20 cellular contexts compared by ENCODE assay signal in the genomic region with DNA sequence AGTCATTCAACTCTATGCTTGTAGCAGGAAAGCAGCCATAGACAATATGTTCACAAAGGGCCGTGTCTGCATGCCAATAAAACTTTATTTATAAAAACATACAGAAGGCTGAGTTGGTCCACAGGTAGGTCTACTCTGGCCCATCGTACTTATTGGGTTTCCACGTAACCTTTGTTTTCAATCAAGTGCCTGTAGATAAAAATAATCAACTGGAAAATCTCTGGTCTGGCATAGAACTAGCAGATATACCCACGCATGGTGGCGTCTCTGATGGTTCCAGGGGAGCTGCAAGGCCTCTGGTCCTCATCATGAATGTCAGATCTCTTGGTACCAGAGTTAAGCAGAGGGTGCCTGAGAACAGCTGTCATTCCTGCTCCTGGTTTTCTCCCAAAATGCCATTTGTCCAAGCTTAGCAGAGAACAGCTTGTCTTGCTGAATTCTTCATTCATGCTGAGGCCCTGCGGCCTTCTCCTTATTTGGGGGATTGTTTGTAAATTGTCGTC. TPM values are rescaled to one million over a fixed set of nuclear protein-coding genes. Genes with fewer than 3 reads are reported as not detected.
DNase-seq lines count a peak whose midpoint lies in the region; ATAC-seq, FAIRE-seq and TF ChIP-seq lines count a peak whose summit lies in the region.
"Had no signal": no experiment of that assay in that cellular context is flagged by ENCODE, and none has a peak within 500 bp of the region (broad histone marks: within the 10 kb centered on the region; RNA-seq: fewer than 3 reads in every experiment).

No MANE protein-coding gene starts in this region.

- H3K27ac ChIP-seq in GM12878 (ENCODE audit: control insufficient read depth, insufficient read depth) (no peak overlapping the region), colonic mucosa (no peak overlapping the region)
- H3K27ac ChIP-seq: 22Rv1, HL-60 had no signal

- H2AFZ ChIP-seq in GM12878 (ENCODE audit: control insufficient read depth, low read depth, low read length): no peak overlapping the region

- intact Hi-C loops in GM12878 (cut with micrococcal nuclease; ENCODE audit: unreplicated experiment) (no loop called here), colonic mucosa (cut with DNase I) (no loop called here)

- no peak for FAIRE-seq in GM12878 (lab: Jason Lieb, UNC)

- CTCF ChIA-PET in GM12878 (lab: Yijun Ruan, JAX) (interaction anchor here (0.9 to 1.1 kb wide), 2 partner anchors 15 to 18 kb away, joined by 4 to 5 read pairs; no protein-coding TSS in a partner anchor), WTC11 (lab: Charles Lee) (interaction anchor here (0.8 to 1.9 kb wide), 2 partner anchors 19 to 100 kb away, joined by 3 to 7 read pairs; no protein-coding TSS in a partner anchor)

- H3K9ac ChIP-seq in GM12878 (ENCODE audit: control insufficient read depth, insufficient read depth, low read length) (no peak overlapping the region), colonic mucosa (ENCODE audit: low read depth in 2 of 2, low read length in 2 of 2) (no peak overlapping the region)

- in situ Hi-C loops in GM12878 (cut with MboI): no loop called here

- 40% methylated on average over 7 of the region's 7 CpGs for WGBS in GM12878 (ENCODE audit: insufficient coverage, insufficient replicate concordance, low lambda C conversion rate, missing lambda C conversion rate)

- no peak for TF ChIP-seq RAD21 in GM12878 (IDR thresholded peaks at IDR 0.05; ENCODE audit: insufficient read depth, low read depth, low read length)

- BruUV-seq in GM12878 (replicated peaks; lab: Mats Ljungman, UMichigan): no TSS peak

- H3K27me3 Mint-ChIP-seq in endothelial cell (ENCODE audit: unreplicated experiment) (peaks cover 6% of the 10 kb centered on the region), WTC11 (ENCODE audit: low read depth) (no peaks in the 10 kb centered on the region)

- POLR2A ChIA-PET in GM12878 (lab: Charles Lee): no interaction called here
- POLR2A ChIA-PET in WTC11 (lab: Charles Lee): no interaction called here

- peak; percentile 8 for DNase-seq in DMS 273 (lab: John Stamatoyannopoulos, UW; ENCODE audit: unreplicated experiment)
- DNase-seq in DMS 273 treated with DMSO at 0.1 percent for 48 hours (lab: John Stamatoyannopoulos, UW): no peak
- DNase-seq in GM12878 (ENCODE audit: low read depth, low spot score): no peak
- peak; percentile 29 for DNase-seq in islet precursor cell
- no peak for DNase-seq in colonic mucosa
- no peak for DNase-seq in endothelial cell (ENCODE audit: low spot score)
- no peak for DNase-seq in WTC11 (ENCODE audit: low spot score)
- DNase-seq: CD8-positive, alpha-beta memory T cell; DMS153; DMS79 treated with DMSO at 0.1 percent for 48 hours; EL; GDM1; HCEC 1CT; HFFc6; KBM-7 had no signal

- H3K4me1 Mint-ChIP-seq in endothelial cell (ENCODE audit: unreplicated experiment) (no peaks in the 10 kb centered on the region), WTC11 (no peaks in the 10 kb centered on the region; the same call in 1 of the 2 replicates)
- H3K4me1 Mint-ChIP-seq: CD14-positive monocyte; CD8-positive, alpha-beta memory T cell had no signal

- H3K9me3 ChIP-seq in GM12878 (replicated peaks; ENCODE audit: control insufficient read depth, insufficient read depth, low read length): no peaks in the 10 kb centered on the region
- no peaks in the 10 kb centered on the region for H3K9me3 ChIP-seq in colonic mucosa

- H3K4me2 ChIP-seq in GM12878 (ENCODE audit: control insufficient read depth, insufficient read depth): no peak overlapping the region

- ATAC-seq in GM12878: no peak
- no peak for ATAC-seq in WTC11

- TF ChIP-seq EP300 in GM12878 (IDR thresholded peaks at IDR 0.05; ENCODE audit: borderline replicate concordance in 1 of 2, control insufficient read depth in 1 of 2, low read depth in 2 of 2, low read length in 2 of 2): no peak

- no peak for TF ChIP-seq POLR2A in GM12878 (IDR thresholded peaks at IDR 0.05; ENCODE audit: low read depth, low read length)

- no peaks in the 10 kb centered on the region for H4K20me1 ChIP-seq in GM12878 (ENCODE audit: control insufficient read depth, insufficient read depth)

- no peak for TF ChIP-seq CTCF in GM12878 (IDR thresholded peaks at IDR 0.05 in 2 of 3, conservative IDR thresholded peaks at IDR 0.05 in 1 of 3; ENCODE audit: control insufficient read depth in 2 of 3, extremely low read depth in 1 of 3, insufficient read depth in 1 of 3, low read depth in 3 of 3, low read length in 3 of 3)
- TF ChIP-seq CTCF in colonic mucosa (IDR thresholded peaks at IDR 0.05): no peak
- TF ChIP-seq CTCF in endothelial cell (IDR thresholded peaks at IDR 0.05; ENCODE audit: unreplicated experiment): no peak
- no peak for TF ChIP-seq CTCF in WTC11 (IDR thresholded peaks at IDR 0.05)

- no peak overlapping the region for H3K4me3 ChIP-seq in GM12878
- no peak overlapping the region for H3K4me3 ChIP-seq in colonic mucosa

- H3K36me3 ChIP-seq in GM12878 (ENCODE audit: control insufficient read depth in 2 of 2, insufficient read depth in 2 of 2, low read length in 1 of 2) (no peaks in the 10 kb centered on the region), colonic mucosa (no peaks in the 10 kb centered on the region)

- H3K4me3 Mint-ChIP-seq in endothelial cell (ENCODE audit: unreplicated experiment) (no peak overlapping the region), WTC11 (no peak overlapping the region)
- H3K4me3 Mint-ChIP-seq: CD14-positive monocyte; CD8-positive, alpha-beta memory T cell; HFFc6 had no signal

- H3K27me3 ChIP-seq in GM12878 (replicated peaks in 1 of 2; ENCODE audit: control insufficient read depth in 2 of 2, insufficient read depth in 2 of 2, low read length in 1 of 2): no peaks in the 10 kb centered on the region; a peak in 2 of 4 replicates
- no peaks in the 10 kb centered on the region for H3K27me3 ChIP-seq in colonic mucosa

- H3K9me3 Mint-ChIP-seq in endothelial cell (ENCODE audit: unreplicated experiment) (no peaks in the 10 kb centered on the region), WTC11 (no peaks in the 10 kb centered on the region)
- H3K9me3 Mint-ChIP-seq: CD8-positive, alpha-beta memory T cell; HFFc6 had no signal

- H3K79me2 ChIP-seq in GM12878 (ENCODE audit: control insufficient read depth, insufficient read depth, low read length): no peaks in the 10 kb centered on the region

- SMC1A ChIA-PET in GM12878 (lab: Charles Lee; ENCODE audit: uncharacterized antibody, unreplicated experiment): interaction anchor here (1.1 to 1.5 kb wide), 2 partner anchors 18 to 77 kb away, joined by 3 read pairs; no protein-coding TSS in a partner anchor

- H3K27ac Mint-ChIP-seq in endothelial cell (ENCODE audit: unreplicated experiment) (no peak overlapping the region), WTC11 (no peak overlapping the region)
- H3K27ac Mint-ChIP-seq: CD14-positive monocyte; CD8-positive, alpha-beta memory T cell; HFFc6 had no signal

- RAD21 ChIA-PET in GM12878 (lab: Charles Lee; ENCODE audit: unreplicated experiment): no interaction called here

- H3K36me3 Mint-ChIP-seq in endothelial cell (ENCODE audit: low read depth, unreplicated experiment) (no peaks in the 10 kb centered on the region), WTC11 (no peaks in the 10 kb centered on the region)
- H3K36me3 Mint-ChIP-seq: CD14-positive monocyte; CD8-positive, alpha-beta memory T cell had no signal

- no peaks in the 10 kb centered on the region for H3K4me1 ChIP-seq in GM12878 (ENCODE audit: control insufficient read depth, insufficient read depth, low read length)
- H3K4me1 ChIP-seq in colonic mucosa: no peaks in the 10 kb centered on the region

RNA-seq across cellular contexts. Expression of gene JAKMIP1, which starts 31.4 kb away (rescaled TPM):
- 21.3 and 27.7 TPM in 2 replicates for total RNA-seq in GM12878 (2013; cell fraction: nucleolus; rRNA removed)
- total RNA-seq in GM12878 (2014; rRNA removed): 12.4 and 15.1 TPM in 2 replicates
- total RNA-seq in GM12878 (2014; rRNA removed; fragmentation: Illumina TruSeq; extraction: Trizol): 8.7 and 9.5 TPM in 2 replicates
- total RNA-seq in GM12878 (2021): 14.2 and 15.0 TPM in 2 replicates
- 5.9 TPM for polyA plus RNA-seq in GM12878 (2011; ENCODE audit: low read depth)
- 16.7 and 20.3 TPM in 2 replicates for polyA plus RNA-seq in GM12878 (2011; rRNA removed)
- 12.9 and 19.9 TPM in 2 replicates for polyA plus RNA-seq in GM12878 (2011; cell fraction: cytosol; rRNA removed)
- polyA plus RNA-seq in GM12878 (2011; cell fraction: nucleus; rRNA removed): 22.6 and 29.3 TPM in 2 replicates
- polyA plus RNA-seq in GM12878 (2012): 8.7 and 10.8 TPM in 2 replicates
- polyA plus RNA-seq in GM12878 (2014; fragmentation: Illumina TruSeq; extraction: Trizol): 7.2 and 9.8 TPM in 2 replicates
- polyA plus RNA-seq in GM12878 (2014; fragmentation: Nextera tagmentation; extraction: Ambion mirVana): 1 to 10 TPM in 1 of 2 experiments, under 1 TPM in 1; 0.52 to 1.6 TPM
- polyA plus RNA-seq in GM12878 (2014; rRNA removed): 11.8 and 12.2 TPM in 2 replicates
- 10 to 100 TPM; 15.9 to 16.6 TPM for polyA plus RNA-seq in GM12878 (2016; fragmentation: Nextera tagmentation; extraction: Ambion mirVana)
- polyA minus RNA-seq in GM12878 (2011; rRNA and poly(A)+ RNA removed): 6.1 and 12.1 TPM in 2 replicates
- polyA minus RNA-seq in GM12878 (2011; cell fraction: cytosol; rRNA and poly(A)+ RNA removed): 5.9 and 6.0 TPM in 2 replicates
- 11.4 and 21.7 TPM in 2 replicates for polyA minus RNA-seq in GM12878 (2011; cell fraction: nucleus; rRNA and poly(A)+ RNA removed)
- under 1 TPM; 0.19 to 0.42 TPM for total RNA-seq in colonic mucosa
- total RNA-seq in endothelial cell (ENCODE audit: unreplicated experiment): not detected
- total RNA-seq in WTC11 (2021): 4.0 to 5.6 TPM (median 5.4 TPM) in 3 replicates
- total RNA-seq: A673, HFFc6 had no signal
- polyA plus RNA-seq: BJ had no signal

RNA-seq across cellular contexts. Expression of gene WFS1, which starts 37.9 kb away (rescaled TPM):
- 5.3 TPM in 2 replicates for total RNA-seq in GM12878 (2013; cell fraction: nucleolus; rRNA removed)
- 1.4 and 1.9 TPM in 2 replicates for total RNA-seq in GM12878 (2014; rRNA removed)
- total RNA-seq in GM12878 (2014; rRNA removed; fragmentation: Illumina TruSeq; extraction: Trizol): 0.46 and 0.54 TPM in 2 replicates
- total RNA-seq in GM12878 (2021): 4.1 and 4.6 TPM in 2 replicates
- 2.0 TPM for polyA plus RNA-seq in GM12878 (2011; ENCODE audit: low read depth)
- polyA plus RNA-seq in GM12878 (2011; rRNA removed): 0.65 and 3.3 TPM in 2 replicates
- polyA plus RNA-seq in GM12878 (2011; cell fraction: cytosol; rRNA removed): 4.1 and 5.2 TPM in 2 replicates
- polyA plus RNA-seq in GM12878 (2011; cell fraction: nucleus; rRNA removed): 20.4 and 24.6 TPM in 2 replicates
- polyA plus RNA-seq in GM12878 (2012): 2.8 and 3.4 TPM in 2 replicates
- 0.33 and 1.0 TPM in 2 replicates for polyA plus RNA-seq in GM12878 (2014; fragmentation: Illumina TruSeq; extraction: Trizol)
- polyA plus RNA-seq in GM12878 (2014; fragmentation: Nextera tagmentation; extraction: Ambion mirVana): under 1 TPM; 0.31 to 0.37 TPM
- 2.1 and 2.9 TPM in 2 replicates for polyA plus RNA-seq in GM12878 (2014; rRNA removed)
- polyA plus RNA-seq in GM12878 (2016; fragmentation: Nextera tagmentation; extraction: Ambion mirVana): 1 to 10 TPM; 3.5 to 4.7 TPM
- polyA minus RNA-seq in GM12878 (2011; rRNA and poly(A)+ RNA removed): 2.9 and 10.5 TPM in 2 replicates
- 2.1 and 3.0 TPM in 2 replicates for polyA minus RNA-seq in GM12878 (2011; cell fraction: cytosol; rRNA and poly(A)+ RNA removed)
- 2.1 and 3.3 TPM in 2 replicates for polyA minus RNA-seq in GM12878 (2011; cell fraction: nucleus; rRNA and poly(A)+ RNA removed)
- 10 to 100 TPM; 12.1 to 12.7 TPM for total RNA-seq in colonic mucosa
- total RNA-seq in endothelial cell (ENCODE audit: unreplicated experiment): 53.2 TPM
- total RNA-seq in WTC11 (2021): 33.0 to 35.8 TPM (median 34.7 TPM) in 3 replicates

Comparison
In these comparisons a context has a peak if more than half of its experiments do, and no peak if none do; other contexts are left out.
1. DNase-seq: peak in DMS 273 (single experiment) and islet precursor cell (single experiment); none in DMS 273 treated with DMSO at 0.1 percent for 48 hours (single experiment), GM12878 (single experiment), colonic mucosa (single experiment), endothelial cell (single experiment) and WTC11 (single experiment).